28 cellular contexts compared by ENCODE assay signal in the genomic region with DNA sequence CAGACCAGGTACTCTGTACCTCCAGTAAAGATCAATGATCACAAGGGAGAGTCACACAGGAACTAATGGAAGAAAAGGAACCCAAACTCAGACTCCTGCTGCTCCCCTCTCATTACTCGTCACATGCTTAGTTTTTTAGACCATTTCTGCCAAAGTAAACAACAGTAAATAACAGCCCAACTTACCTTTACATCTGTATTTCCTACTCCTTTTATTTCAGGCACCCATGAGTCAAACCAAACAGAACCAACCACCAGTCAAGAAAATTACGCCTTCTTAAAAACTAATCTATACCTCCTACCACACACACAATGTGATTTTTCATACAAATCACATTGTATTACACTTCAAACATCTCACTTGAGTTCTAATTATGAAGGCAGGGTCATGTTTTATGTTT.
A peak's percentile ranks its signal among the peaks of the same experiment; 100 is the strongest.
DNase-seq lines count a peak whose midpoint lies in the region; ATAC-seq, FAIRE-seq and TF ChIP-seq lines count a peak whose summit lies in the region.
"Had no signal": no experiment of that assay in that cellular context is flagged by ENCODE, and none has a peak within 500 bp of the region (broad histone marks: within the 10 kb centered on the region; RNA-seq: fewer than 3 reads in every experiment).

No MANE protein-coding gene starts in this region.

- no peaks in the 10 kb centered on the region for H3K79me2 ChIP-seq in K562 (ENCODE audit: control insufficient read depth, insufficient read depth, low read length)

- CTCF ChIA-PET in K562 (lab: Yijun Ruan, JAX; ENCODE audit: low intra/inter-chr PET ratio): no interaction called here

- no peaks in the 10 kb centered on the region for H3K4me1 Mint-ChIP-seq in stimulated activated effector memory CD8-positive, alpha-beta T cell treated with anti-CD3 and anti-CD28 coated beads, Interleukin-12 subunit alpha, Interleukin-12 subunit beta, amount 100 ng/mL, for 72 hours
- H3K4me1 Mint-ChIP-seq: activated CD4-positive, alpha-beta T cell treated with anti-CD3 and anti-CD28 coated beads, Interleukin-2, amount 10 ng/mL, durations not matched to agents 7 days and 5 days; activated CD8-positive, alpha-beta memory T cell treated with anti-CD3 and anti-CD28 coated beads, Interleukin-2, amount 10 ng/mL, durations not matched to agents 7 days and 5 days; H9; naive thymus-derived CD4-positive, alpha-beta T cell had no signal

- no peak for TF ChIP-seq POLR2A in K562 (conservative IDR thresholded peaks at IDR 0.05)

- peaks cover 28% of the 10 kb centered on the region for H3K36me3 Mint-ChIP-seq in stimulated activated effector memory CD8-positive, alpha-beta T cell treated with anti-CD3 and anti-CD28 coated beads, Interleukin-12 subunit alpha, Interleukin-12 subunit beta, amount 100 ng/mL, for 72 hours

- no peak for TF ChIP-seq RAD21 in K562 (CRISPR knock-in tag; conservative IDR thresholded peaks at IDR 0.05 in 1 of 2, IDR thresholded peaks at IDR 0.05 in 1 of 2)

- 72% methylated on average over 2 of the region's 2 CpGs for WGBS in K562 (ENCODE audit: insufficient coverage, low coverage, missing lambda C conversion rate)

- no peak overlapping the region for H3K4me3 Mint-ChIP-seq in stimulated activated effector memory CD8-positive, alpha-beta T cell treated with anti-CD3 and anti-CD28 coated beads, Interleukin-12 subunit alpha, Interleukin-12 subunit beta, amount 100 ng/mL, for 72 hours
- H3K4me3 Mint-ChIP-seq: activated CD4-positive, alpha-beta T cell treated with anti-CD3 and anti-CD28 coated beads, Interleukin-2, amount 10 ng/mL, durations not matched to agents 7 days and 5 days; activated CD8-positive, alpha-beta memory T cell treated with anti-CD3 and anti-CD28 coated beads, Interleukin-2, amount 10 ng/mL, durations not matched to agents 7 days and 5 days; activated naive CD8-positive, alpha-beta T cell treated with anti-CD3 and anti-CD28 coated beads for 36 hours; H9; naive thymus-derived CD4-positive, alpha-beta T cell had no signal

- POLR2A ChIA-PET in K562 (lab: Yijun Ruan, JAX): interaction anchor here (0.8 to 1.0 kb wide), 3 partner anchors 24 to 355 kb away, joined by 3 to 5 read pairs (median 5); no protein-coding TSS in a partner anchor

- FAIRE-seq in K562 (lab: Jason Lieb, UNC) (no peak), kidney (lab: Jason Lieb, UNC) (no peak)
- FAIRE-seq: GM12892, HTR-8/SVneo had no signal

- H3K36me3 ChIP-seq in K562 (ENCODE audit: control insufficient read depth, insufficient read depth, low read length): peaks cover 33% of the 10 kb centered on the region
- H3K36me3 ChIP-seq in kidney (ENCODE audit: control insufficient read depth in 1 of 2, insufficient read depth in 2 of 2, low read length in 2 of 2): no peaks in the 10 kb centered on the region

- no peak overlapping the region for H3K27ac ChIP-seq in K562 (ENCODE audit: extremely low read depth, low read depth, low read length)
- H3K27ac ChIP-seq in kidney (ENCODE audit: low read depth in 2 of 2, low read length in 2 of 2): no peak overlapping the region
- H3K27ac ChIP-seq: heart left ventricle, skin epidermis had no signal

- TSS peak; percentile 18 for BruUV-seq in K562 (replicated peaks; lab: Mats Ljungman, UMichigan)

- ATAC-seq in K562: no peak
- ATAC-seq in stimulated activated effector memory CD8-positive, alpha-beta T cell treated with anti-CD3 and anti-CD28 coated beads, Interleukin-12 subunit alpha, Interleukin-12 subunit beta, amount 100 ng/mL, for 72 hours: no peak
- ATAC-seq: activated CD8-positive, alpha-beta memory T cell treated with anti-CD3 and anti-CD28 coated beads, Interleukin-2, amount 10 ng/mL, durations not matched to agents 7 days and 5 days; heart left ventricle; left lobe of liver; naive thymus-derived CD4-positive, alpha-beta T cell; Right ventricle myocardium inferior had no signal

- no peak overlapping the region for H3K9ac ChIP-seq in K562 (ENCODE audit: insufficient read depth in 1 of 2, low read depth in 2 of 2, low read length in 2 of 2)
- no peak overlapping the region for H3K9ac ChIP-seq in kidney (ENCODE audit: low read length in 2 of 2)

- H3K27ac Mint-ChIP-seq in stimulated activated effector memory CD8-positive, alpha-beta T cell treated with anti-CD3 and anti-CD28 coated beads, Interleukin-12 subunit alpha, Interleukin-12 subunit beta, amount 100 ng/mL, for 72 hours: peak overlapping the region; percentile 2
- H3K27ac Mint-ChIP-seq: activated CD4-positive, alpha-beta T cell treated with anti-CD3 and anti-CD28 coated beads, Interleukin-2, amount 10 ng/mL, durations not matched to agents 7 days and 5 days; activated CD8-positive, alpha-beta memory T cell treated with anti-CD3 and anti-CD28 coated beads, Interleukin-2, amount 10 ng/mL, durations not matched to agents 7 days and 5 days; activated naive CD8-positive, alpha-beta T cell treated with anti-CD3 and anti-CD28 coated beads for 36 hours had no signal

- no peak overlapping the region for H2AFZ ChIP-seq in K562 (ENCODE audit: low read depth, low read length)

- H3K4me1 ChIP-seq in K562 (replicated peaks in 1 of 2; ENCODE audit: control insufficient read depth in 2 of 2, insufficient read depth in 2 of 2, low read length in 2 of 2) (peaks cover 0 to 6% of the 10 kb centered on the region in 2 experiments; a peak in 3 of 5 replicates), kidney (ENCODE audit: control insufficient read depth in 1 of 2, insufficient read depth in 1 of 2, low read depth in 1 of 2, low read length in 2 of 2) (peaks cover under 1 to 3% of the 10 kb centered on the region in 2 donors)

- intact Hi-C loops in K562 (cut with micrococcal nuclease) (loop anchor here (5.0 to 10.0 kb wide), 3 partner anchors 61 to 301 kb away; partner anchors contain the start of gene HTR1D), kidney (cut with DNase I) (no loop called here)

- H3K4me2 ChIP-seq in K562 (ENCODE audit: insufficient read depth, low read length): no peak overlapping the region

- no peak for TF ChIP-seq EP300 in K562 (IDR thresholded peaks at IDR 0.05; ENCODE audit: low read length)

- DNase-seq in NCI-H345 (lab: John Stamatoyannopoulos, UW): peak; percentile 23
- no peak for DNase-seq in NCI-H345 treated with DMSO at 0.1 percent for 48 hours (lab: John Stamatoyannopoulos, UW; ENCODE audit: unreplicated experiment)
- peak; percentile 77 for DNase-seq in NCI-H2081 treated with DMSO at 0.1 percent for 48 hours (lab: John Stamatoyannopoulos, UW)
- DNase-seq in K562 (ENCODE audit: extremely low read depth in 1 of 4, low spot score in 3 of 4): no peak
- DNase-seq in stimulated activated effector memory CD8-positive, alpha-beta T cell treated with anti-CD3 and anti-CD28 coated beads, Interleukin-12 subunit alpha, Interleukin-12 subunit beta, amount 100 ng/mL, for 72 hours (ENCODE audit: low spot score in 2 of 2): no peak
- no peak for DNase-seq in kidney
- DNase-seq in activated gamma-delta T cell (lab: John Stamatoyannopoulos, UW): no peak
- no peak for DNase-seq in GF-D8 (lab: John Stamatoyannopoulos, UW)
- DNase-seq: activated CD4-positive, alpha-beta T cell treated with anti-CD3 and anti-CD28 coated beads, Interleukin-2, amount 10 ng/mL, durations not matched to agents 7 days and 5 days; activated CD8-positive, alpha-beta memory T cell treated with anti-CD3 and anti-CD28 coated beads, Interleukin-2, amount 10 ng/mL, durations not matched to agents 7 days and 5 days; activated naive CD8-positive, alpha-beta T cell treated with anti-CD3 and anti-CD28 coated beads for 36 hours; BE2C; erythroblast; H9; heart left ventricle; mesendoderm; naive thymus-derived CD4-positive, alpha-beta T cell; NCI-H1092; NCI-H2171; NCI-H526; occipital lobe; stimulated activated CD4-positive, alpha-beta T cell treated with anti-CD3 and anti-CD28 coated beads, Interleukin-1b, Interleukin-23, amount 100 ng/mL, for 48 hours; trophoblast cell had no signal

- TF ChIP-seq CTCF in K562 (IDR thresholded peaks at IDR 0.05 in 2 of 3, conservative IDR thresholded peaks at IDR 0.05 in 1 of 3; ENCODE audit: insufficient read depth in 2 of 3, low read depth in 1 of 3, low read length in 3 of 3) (no peak), kidney (IDR thresholded peaks at IDR 0.05; ENCODE audit: borderline replicate concordance, extremely low read depth, insufficient read depth) (no peak)

- H4K20me1 ChIP-seq in K562 (replicated peaks; ENCODE audit: control insufficient read depth, insufficient read depth, low read length): no peaks in the 10 kb centered on the region

- H3K9me1 ChIP-seq in K562 (ENCODE audit: control insufficient read depth, insufficient read depth, low read length): no peaks in the 10 kb centered on the region

- no peak overlapping the region for H3K4me3 ChIP-seq in K562
- H3K4me3 ChIP-seq in kidney (ENCODE audit: low read length in 2 of 2): no peak overlapping the region
- H3K4me3 ChIP-seq: heart left ventricle, skin epidermis had no signal

- H3K9me3 Mint-ChIP-seq in stimulated activated effector memory CD8-positive, alpha-beta T cell treated with anti-CD3 and anti-CD28 coated beads, Interleukin-12 subunit alpha, Interleukin-12 subunit beta, amount 100 ng/mL, for 72 hours: no peaks in the 10 kb centered on the region
- H3K9me3 Mint-ChIP-seq: activated CD4-positive, alpha-beta T cell treated with anti-CD3 and anti-CD28 coated beads, Interleukin-2, amount 10 ng/mL, durations not matched to agents 7 days and 5 days; activated naive CD8-positive, alpha-beta T cell treated with anti-CD3 and anti-CD28 coated beads for 36 hours; H9 had no signal

- H3K9me3 ChIP-seq in K562 (replicated peaks; ENCODE audit: control insufficient read depth, insufficient read depth, low read depth, low read length) (no peaks in the 10 kb centered on the region), kidney (ENCODE audit: control insufficient read depth in 1 of 2, low read length in 2 of 2) (no peaks in the 10 kb centered on the region)
- H3K9me3 ChIP-seq: BE2C, heart left ventricle had no signal

- no peaks in the 10 kb centered on the region for H3K27me3 ChIP-seq in K562 (ENCODE audit: control insufficient read depth in 2 of 2, insufficient read depth in 2 of 2, low read length in 2 of 2)
- H3K27me3 ChIP-seq: BE2C, heart left ventricle had no signal

- in situ Hi-C loops in K562 (cut with MboI): loop anchor here (5.0 kb wide), 3 partner anchors 61 to 301 kb away; partner anchors contain the start of gene HTR1D

TF ChIP-seq in K562, 482 proteins besides CTCF, POLR2A, EP300 and RAD21:
- TF ChIP-seq CBX1 (IDR thresholded peaks at IDR 0.05; ENCODE audit: low read depth): no peak
- 0 out of 2 replicates have a peak, but pooled peaks have one; percentile 37 for TF ChIP-seq POLR2G (IDR thresholded peaks at IDR 0.05; ENCODE audit: low read depth, low read length)
- no peak for TF ChIP-seq NR2C1 (IDR thresholded peaks at IDR 0.05)
- TF ChIP-seq NR2C1 (tag; IDR thresholded peaks at IDR 0.05): no peak
TF ChIP-seq in K562: peak in this region for 1.

Comparison
In these comparisons a context has a peak if more than half of its experiments do, and no peak if none do; other contexts are left out.
1. DNase-seq: peak in NCI-H345 (single experiment) and NCI-H2081 treated with DMSO at 0.1 percent for 48 hours (single experiment); none in NCI-H345 treated with DMSO at 0.1 percent for 48 hours (single experiment), K562 (0 of 4), stimulated activated effector memory CD8-positive, alpha-beta T cell treated with anti-CD3 and anti-CD28 coated beads, Interleukin-12 subunit alpha, Interleukin-12 subunit beta, amount 100 ng/mL, for 72 hours (0 of 2), kidney (single experiment), activated gamma-delta T cell (single experiment) and GF-D8 (single experiment).